23 cellular contexts compared by ENCODE assay signal in the genomic region with DNA sequence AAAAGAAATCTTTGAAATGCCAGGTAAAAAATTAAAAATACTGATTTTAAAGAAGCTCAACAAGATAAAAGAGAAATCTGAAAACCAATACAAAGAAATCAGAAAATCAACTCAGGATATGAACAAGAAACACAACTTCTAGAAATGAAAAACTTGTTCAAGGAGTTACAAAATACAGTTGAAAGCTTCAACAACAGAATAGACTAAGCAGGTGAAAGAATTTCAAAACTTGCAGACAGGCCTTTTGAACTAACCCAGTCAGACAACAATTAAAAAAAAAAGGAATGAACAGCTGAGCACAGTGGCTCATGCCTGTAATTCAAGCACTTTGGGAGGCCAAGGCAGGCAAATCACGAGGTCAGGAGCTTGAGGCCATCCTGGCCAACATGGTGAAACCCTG. TPM values are rescaled to one million over a fixed set of nuclear protein-coding genes. Genes with fewer than 3 reads are reported as not detected.
DNase-seq lines count a peak whose midpoint lies in the region; TF ChIP-seq lines count a peak whose summit lies in the region.
"Had no signal": no experiment of that assay in that cellular context is flagged by ENCODE, and none has a peak within 500 bp of the region (broad histone marks: within the 10 kb centered on the region; RNA-seq: fewer than 3 reads in every experiment).

No MANE protein-coding gene starts in this region.

- H3K4me3 ChIP-seq in HEK293 (ENCODE audit: low read depth, low read length), result no peak overlapping the region
- H3K4me3 ChIP-seq: GM12878, GM23248, HAP-1 had no signal

- H3K4me1 ChIP-seq in HEK293 (ENCODE audit: control insufficient read depth, insufficient read depth, low read length), result no peaks in the 10 kb centered on the region
- H3K4me1 ChIP-seq: BE2C, HAP-1 had no signal

- CTCF ChIA-PET in HEK293 (lab: Yijun Ruan, JAX), result interaction anchor here (0.7 kb wide), 1 partner anchor 62 kb away, joined by 8 read pairs; no protein-coding TSS in a partner anchor

- POLR2A ChIA-PET in HEK293 (lab: Yijun Ruan, JAX), result no interaction called here

- DNase-seq in NCI-H748 (lab: John Stamatoyannopoulos, UW; ENCODE audit: unreplicated experiment) (peak; percentile 4), NCI-H748 treated with DMSO at 0.1 percent for 48 hours (lab: John Stamatoyannopoulos, UW) (no peak), LHCN-M2 (ENCODE audit: low read depth) (peak; percentile 9), erythroblast (lab: John Stamatoyannopoulos, UW) (peak; percentile 6 to 23), NOMO-1 treated with DMSO at 0.1 percent for 48 hours (lab: John Stamatoyannopoulos, UW; ENCODE audit: unreplicated experiment) (no peak), GM10266 (ENCODE audit: extremely low spot score) (no peak), AG08396 (ENCODE audit: low spot score) (no peak)
- DNase-seq: BE2C; C1 segment of cervical spinal cord; CD4-positive, CD25-positive, alpha-beta regulatory T cell; CD8-positive, alpha-beta memory T cell; COR-L47; DMS153; DMS79; GF-D8; GM23248; HFFc6; IMR-90 had no signal

- no peaks in the 10 kb centered on the region for H3K36me3 ChIP-seq in HEK293 (ENCODE audit: control insufficient read depth in 2 of 2, insufficient read depth in 1 of 2, low read length in 2 of 2)
- H3K36me3 ChIP-seq: BE2C, HAP-1 had no signal

- no peaks in the 10 kb centered on the region for H3K9me3 ChIP-seq in HEK293 (ENCODE audit: control insufficient read depth, insufficient read depth, low read depth, low read length)
- H3K9me3 ChIP-seq: BE2C had no signal

- no peak overlapping the region for H3K27ac ChIP-seq in HEK293 (ENCODE audit: extremely low read depth, low read depth, low read length)
- H3K27ac ChIP-seq: GM23248, HL-60, KMS-11 had no signal

- TF ChIP-seq CTCF in HEK293 (tag by site-specific recombination; IDR thresholded peaks at IDR 0.05) (no peak), GM10266 (IDR thresholded peaks at IDR 0.05; ENCODE audit: control insufficient read depth, insufficient read depth, low read depth, missing control alignments) (no peak)

- no peak for TF ChIP-seq POLR2A in erythroblast (IDR thresholded peaks at IDR 0.05; ENCODE audit: low read length)

TF ChIP-seq in HEK293, 187 proteins besides CTCF, POLR2A, EP300 and RAD21:
- peak; percentile 88 for TF ChIP-seq SETDB1 (IDR thresholded peaks at IDR 0.05; ENCODE audit: insufficient read length, low read length)
- no peak for TF ChIP-seq SP2 (tag by site-specific recombination; IDR thresholded peaks at IDR 0.05)
- TF ChIP-seq KLF10 (tag by site-specific recombination; IDR thresholded peaks at IDR 0.05), result no peak
- no peak for TF ChIP-seq TCF7L2 (IDR thresholded peaks at IDR 0.05; ENCODE audit: borderline replicate concordance, low read depth, low read length)
- TF ChIP-seq ZNF10 (tag by site-specific recombination; IDR thresholded peaks at IDR 0.05), result peak; percentile 84
- TF ChIP-seq ZNF830 (tag by site-specific recombination; IDR thresholded peaks at IDR 0.05; ENCODE audit: low read depth), result no peak
- TF ChIP-seq, protein P1, sequence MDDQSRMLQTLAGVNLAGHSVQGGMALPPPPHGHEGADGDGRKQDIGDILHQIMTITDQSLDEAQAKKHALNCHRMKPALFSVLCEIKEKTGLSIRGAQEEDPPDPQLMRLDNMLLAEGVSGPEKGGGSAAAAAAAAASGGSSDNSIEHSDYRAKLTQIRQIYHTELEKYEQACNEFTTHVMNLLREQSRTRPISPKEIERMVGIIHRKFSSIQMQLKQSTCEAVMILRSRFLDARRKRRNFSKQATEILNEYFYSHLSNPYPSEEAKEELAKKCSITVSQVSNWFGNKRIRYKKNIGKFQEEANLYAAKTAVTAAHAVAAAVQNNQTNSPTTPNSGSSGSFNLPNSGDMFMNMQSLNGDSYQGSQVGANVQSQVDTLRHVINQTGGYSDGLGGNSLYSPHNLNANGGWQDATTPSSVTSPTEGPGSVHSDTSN (CRISPR knock-in tag; IDR thresholded peaks at IDR 0.05), result no peak

RNA-seq across cellular contexts. Expression of a gene that starts 57.8 kb away (rescaled TPM):
- 10.7 and 11.0 TPM in 2 replicates for total RNA-seq in LHCN-M2 (2014; rRNA removed)
- polyA plus RNA-seq in LHCN-M2 (2012), result 5.5 TPM

Comparison
In these comparisons a context has a peak if more than half of its experiments do, and no peak if none do; other contexts are left out.
1. DNase-seq: peak in NCI-H748 (single experiment), LHCN-M2 (single experiment) and erythroblast (2 of 2); none in NCI-H748 treated with DMSO at 0.1 percent for 48 hours (single experiment), NOMO-1 treated with DMSO at 0.1 percent for 48 hours (single experiment), GM10266 (single experiment) and AG08396 (single experiment).